14 cellular contexts compared by ENCODE assay signal in the genomic region with DNA sequence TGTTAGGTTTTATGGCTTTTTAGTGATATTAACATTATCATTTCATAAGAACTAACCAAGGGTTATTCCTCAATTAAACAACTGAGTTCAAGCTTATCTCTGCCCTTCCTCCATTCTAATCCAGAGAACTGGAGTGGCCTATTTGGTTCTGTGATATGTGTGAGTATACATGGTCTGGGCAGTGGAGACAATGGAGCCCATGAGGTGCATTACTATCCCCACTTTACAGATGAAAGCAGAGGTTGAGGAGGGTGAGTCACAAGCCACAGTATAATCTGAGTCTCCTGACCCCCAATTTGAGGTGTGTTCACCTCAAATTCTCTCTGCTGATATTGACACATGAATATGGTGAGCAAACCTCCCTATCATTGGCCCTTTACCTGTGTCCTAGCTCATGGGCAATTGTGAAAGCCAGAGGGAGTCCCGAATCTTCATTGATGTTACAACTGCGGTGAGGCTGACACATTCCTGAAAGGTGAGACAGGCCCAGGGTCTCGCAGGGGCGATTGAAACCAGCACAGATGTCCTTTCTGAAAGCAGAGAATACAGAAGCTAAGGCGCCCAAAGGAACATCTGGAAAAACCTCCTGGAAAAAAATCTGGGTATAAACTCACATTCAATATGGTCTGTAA.
"Had no signal": no experiment of that assay in that cellular context is flagged by ENCODE, and none has a peak within 500 bp of the region (broad histone marks: within the 10 kb centered on the region; RNA-seq: fewer than 3 reads in every experiment).

No MANE protein-coding gene starts in this region.

- DNase-seq: activated B cell treated with CpG ODN at 0.5 μM for 24 hours; activated CD4-positive, alpha-beta T cell treated with anti-CD3 and anti-CD28 coated beads for 48 hours; activated CD8-positive, alpha-beta T cell treated with anti-CD3 and anti-CD28 coated beads for 36 hours; activated effector memory CD4-positive, alpha-beta T cell treated with Interleukin-2 at 50 U/mL for 16 hours; activated naive CD4-positive, alpha-beta T cell treated with anti-CD3 and anti-CD28 coated beads, Interleukin-2, amount 50 U/mL, for 16 hours; activated T-cell treated with anti-CD3 and anti-CD28 coated beads, Interleukin-2, amount 50 U/mL, for 4 hours; immature natural killer cell; right lobe of liver; stimulated activated CD4-positive, alpha-beta T cell treated with anti-CD3 and anti-CD28 coated beads, Interleukin-1b, Interleukin-23, amount 100 ng/mL, for 48 hours; stomach; T-helper 17 cell; testis had no signal

- H3K27ac ChIP-seq: prostate gland, right lobe of liver, stomach, testis had no signal

- H3K9me3 ChIP-seq: prostate gland, right lobe of liver, stomach, testis had no signal

- H3K4me3 ChIP-seq: prostate gland, right lobe of liver, stomach, testis had no signal

- H3K4me1 ChIP-seq: prostate gland, right lobe of liver, stomach had no signal

- ATAC-seq: activated CD8-positive, alpha-beta T cell treated with anti-CD3 and anti-CD28 coated beads for 36 hours; activated T-cell treated with anti-CD3 and anti-CD28 coated beads, Interleukin-2, amount 50 U/mL, for 4 hours; esophagus mucosa; right lobe of liver; T-helper 17 cell had no signal

- H3K36me3 ChIP-seq: prostate gland, right lobe of liver had no signal

- H3K27me3 ChIP-seq: right lobe of liver, stomach, testis had no signal
